Comparison of ENCODE assay signal across 8 cellular contexts in the genomic region with DNA sequence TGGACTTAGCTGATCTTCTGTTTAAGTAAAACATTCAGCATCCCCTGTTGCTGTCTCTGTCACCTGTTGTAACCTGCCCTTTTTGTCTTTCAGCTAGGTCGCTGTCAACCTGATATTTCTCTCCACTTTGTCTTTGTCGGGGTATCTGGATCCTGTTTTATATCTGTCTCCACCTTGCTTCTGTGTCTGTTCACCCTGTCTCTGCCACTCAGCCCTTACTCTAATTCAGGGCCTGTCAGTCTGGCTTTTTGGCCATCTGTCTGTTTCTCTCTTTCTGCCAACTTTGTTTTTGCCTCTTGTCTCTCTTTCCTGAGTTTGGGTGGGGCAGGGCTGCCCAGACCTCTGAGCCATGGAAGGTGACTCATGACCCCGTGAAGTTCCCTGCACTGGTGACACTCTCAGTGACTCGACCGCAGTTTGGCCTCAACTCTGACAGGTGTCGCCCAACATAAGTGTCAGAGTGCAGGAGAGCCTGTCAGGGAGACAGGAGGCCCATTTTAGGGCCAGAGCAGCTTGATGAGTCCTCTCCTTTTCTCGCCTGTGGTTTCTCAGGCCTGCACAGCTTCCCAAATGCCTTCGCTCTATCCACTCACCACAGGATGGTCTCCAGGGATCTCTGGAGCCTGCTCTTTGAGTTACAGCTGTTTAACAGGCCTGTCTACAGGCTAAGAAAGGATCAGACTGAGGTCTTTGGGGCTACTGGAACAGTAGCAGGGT.
DNase-seq lines count a peak whose midpoint lies in the region; ATAC-seq and TF ChIP-seq lines count a peak whose summit lies in the region.

No MANE protein-coding gene starts in this region.

- ATAC-seq in GM21786 (IDR thresholded peaks at IDR 0.05; ENCODE audit: unreplicated experiment), result peak; percentile 88
- peak; percentile 77 to 88 for ATAC-seq in stimulated activated naive B cell treated with anti-CD40 and anti-IgM and Interleukin-4, amounts not matched to agents 10 μg/mL and 1 μg/mL and 100 μg/mL, for 72 hours (replicated peaks)

- no peaks in the 10 kb centered on the region for H3F3A ChIP-seq in Loucy (ENCODE audit: low read depth)

- H3K79me2 ChIP-seq in Loucy (ENCODE audit: insufficient read depth, low read length), result peaks cover 43% of the 10 kb centered on the region

- no peaks in the 10 kb centered on the region for H3K27me3 Mint-ChIP-seq in stimulated activated naive B cell treated with anti-CD40 and anti-IgM and Interleukin-4, amounts not matched to agents 10 μg/mL and 1 μg/mL and 100 μg/mL, for 72 hours

- H3K4me1 ChIP-seq in ES-I3 (ENCODE audit: insufficient read depth, low read length) (peaks cover 7% of the 10 kb centered on the region), Loucy (ENCODE audit: insufficient read depth, low read length, poor library complexity, severe bottlenecking) (peaks cover 34% of the 10 kb centered on the region), muscle layer of colon (ENCODE audit: insufficient read depth, low read length) (peaks cover 20% of the 10 kb centered on the region)
- peaks cover 8% of the 10 kb centered on the region for H3K4me1 ChIP-seq in effector memory CD4-positive, alpha-beta T cell (ENCODE audit: control insufficient read depth, insufficient read depth, low read length, poor library complexity, severe bottlenecking)

- H2AFZ ChIP-seq in Loucy (ENCODE audit: low read length), result no peak overlapping the region

- H3K4me3 Mint-ChIP-seq in stimulated activated naive B cell treated with anti-CD40 and anti-IgM and Interleukin-4, amounts not matched to agents 10 μg/mL and 1 μg/mL and 100 μg/mL, for 72 hours, result peak overlapping the region; percentile 86 to 89

- H3K9ac ChIP-seq in ES-I3 (ENCODE audit: low read depth, low read length), result peak overlapping the region; percentile 83
- peak overlapping the region; percentile 81 for H3K9ac ChIP-seq in Loucy (ENCODE audit: low read depth, low read length, poor library complexity, severe bottlenecking)
- peak overlapping the region; percentile 98 for H3K9ac ChIP-seq in muscle layer of colon (ENCODE audit: low read length)

- no peaks in the 10 kb centered on the region for H3K36me3 ChIP-seq in ES-I3 (ENCODE audit: insufficient read depth, low read length)
- H3K36me3 ChIP-seq in Loucy (ENCODE audit: insufficient read depth, low read length), result no peaks in the 10 kb centered on the region
- H3K36me3 ChIP-seq in effector memory CD4-positive, alpha-beta T cell (ENCODE audit: control insufficient read depth, insufficient read depth, low read length), result no peaks in the 10 kb centered on the region
- peaks cover 11% of the 10 kb centered on the region for H3K36me3 ChIP-seq in muscle layer of colon (ENCODE audit: insufficient read depth, low read length)

- H3K36me3 Mint-ChIP-seq in stimulated activated naive B cell treated with anti-CD40 and anti-IgM and Interleukin-4, amounts not matched to agents 10 μg/mL and 1 μg/mL and 100 μg/mL, for 72 hours, result peaks cover 0 to 13% of the 10 kb centered on the region in 2 donors

- no peaks in the 10 kb centered on the region for H3K9me3 ChIP-seq in ES-I3 (ENCODE audit: control insufficient read depth, insufficient read depth, low read length)
- H3K9me3 ChIP-seq in Loucy (ENCODE audit: insufficient read depth, low read depth, low read length), result no peaks in the 10 kb centered on the region
- no peaks in the 10 kb centered on the region for H3K9me3 ChIP-seq in effector memory CD4-positive, alpha-beta T cell (ENCODE audit: control insufficient read depth, low read length)
- H3K9me3 ChIP-seq in muscle layer of colon (ENCODE audit: low read length), result no peaks in the 10 kb centered on the region

- H3K4me2 ChIP-seq in Loucy (ENCODE audit: low read depth, low read length, poor library complexity, severe bottlenecking), result peak overlapping the region; percentile 87

- H3K4me3 ChIP-seq in Loucy (ENCODE audit: low read length, poor library complexity, severe bottlenecking) (peak overlapping the region; percentile 87), muscle layer of colon (ENCODE audit: low read depth in 1 of 2, low read length in 2 of 2) (peak overlapping the region; percentile 81 to 97)
- H3K4me3 ChIP-seq in effector memory CD4-positive, alpha-beta T cell (ENCODE audit: insufficient read depth, low read depth, low read length, poor library complexity, severe bottlenecking), result peak overlapping the region; percentile 75

- no peaks in the 10 kb centered on the region for H3K9me2 ChIP-seq in Loucy (replicated peaks; ENCODE audit: low read depth, low read length)

- peaks cover 12 to 32% of the 10 kb centered on the region in 2 donors for H3K4me1 Mint-ChIP-seq in stimulated activated naive B cell treated with anti-CD40 and anti-IgM and Interleukin-4, amounts not matched to agents 10 μg/mL and 1 μg/mL and 100 μg/mL, for 72 hours

- H3K27ac Mint-ChIP-seq in stimulated activated naive B cell treated with anti-CD40 and anti-IgM and Interleukin-4, amounts not matched to agents 10 μg/mL and 1 μg/mL and 100 μg/mL, for 72 hours, result peak overlapping the region; percentile 95

- no peak for TF ChIP-seq CTCF in Loucy (conservative IDR thresholded peaks at IDR 0.05; ENCODE audit: low read length)

- H3K9me3 Mint-ChIP-seq in stimulated activated naive B cell treated with anti-CD40 and anti-IgM and Interleukin-4, amounts not matched to agents 10 μg/mL and 1 μg/mL and 100 μg/mL, for 72 hours, result peaks cover 0 to 4% of the 10 kb centered on the region in 2 donors

- peaks cover 20% of the 10 kb centered on the region for H3K27me3 ChIP-seq in Loucy (ENCODE audit: insufficient read depth, low read length, poor library complexity, severe bottlenecking)
- no peaks in the 10 kb centered on the region for H3K27me3 ChIP-seq in effector memory CD4-positive, alpha-beta T cell (replicated peaks; ENCODE audit: control insufficient read depth, insufficient read depth, low read length, poor library complexity, severe bottlenecking)
- H3K27me3 ChIP-seq in muscle layer of colon (ENCODE audit: control insufficient read depth in 1 of 2, insufficient read depth in 2 of 2, low read length in 2 of 2), result no peaks in the 10 kb centered on the region

- peak overlapping the region; percentile 85 for H3K27ac ChIP-seq in effector memory CD4-positive, alpha-beta T cell (ENCODE audit: insufficient read depth, low read length, poor library complexity, severe bottlenecking)
- peak overlapping the region; percentile 64 for H3K27ac ChIP-seq in muscle layer of colon (ENCODE audit: low read depth, low read length)

- DNase-seq in activated CD4-positive, alpha-beta T cell treated with anti-CD3 and anti-CD28 coated beads, Interleukin-2, amount 50 U/mL, for 24 hours (ENCODE audit: low read depth in 1 of 2, low spot score in 1 of 2), result peak; percentile 51 to 78
- peak; percentile 74 to 84 (median 81) for DNase-seq in effector memory CD4-positive, alpha-beta T cell
- DNase-seq in stimulated activated naive B cell treated with anti-CD40 and anti-IgM and Interleukin-4, amounts not matched to agents 10 μg/mL and 1 μg/mL and 100 μg/mL, for 72 hours, result peak; percentile 66
- DNase-seq in NCI-H187 treated with DMSO at 0.1 percent for 48 hours (lab: John Stamatoyannopoulos, UW), result no peak

- peaks cover 40% of the 10 kb centered on the region for H4K20me1 ChIP-seq in Loucy (ENCODE audit: insufficient read depth, low read length, poor library complexity, severe bottlenecking)
